Comparison of ENCODE assay signal across 2 cellular contexts in the genomic region with DNA sequence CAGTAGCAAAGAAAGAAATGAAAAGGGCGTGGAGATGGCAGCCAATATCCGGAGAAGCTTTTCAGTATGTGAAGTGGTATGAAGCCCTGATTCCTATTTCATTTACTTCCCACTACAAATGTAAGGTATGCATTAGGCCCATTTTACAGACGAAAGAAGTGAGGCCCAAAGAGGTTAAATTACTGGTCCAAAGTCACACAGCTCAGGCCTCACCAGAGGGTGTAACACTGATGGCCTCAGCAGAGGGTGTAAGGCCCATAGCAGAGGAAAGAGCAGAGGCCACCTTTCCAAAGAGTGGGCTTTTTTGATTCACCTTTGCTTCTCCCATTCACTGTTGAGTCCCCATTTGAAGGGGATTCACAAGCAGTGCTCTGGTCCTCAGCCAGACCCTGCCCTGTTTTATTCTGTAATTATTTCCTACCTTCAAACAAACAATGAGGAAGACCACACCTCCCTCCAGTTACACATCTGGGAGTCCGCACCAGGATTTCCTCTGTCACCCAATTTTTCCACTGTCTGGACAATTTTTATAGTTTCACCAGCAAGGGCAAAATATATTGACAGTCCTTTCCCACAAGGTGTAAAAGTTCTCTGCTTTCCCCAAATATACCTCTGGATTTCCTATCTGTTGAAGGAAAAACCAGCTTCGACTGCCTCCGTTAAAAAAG.
TF ChIP-seq lines count a peak whose summit lies in the region.

No MANE protein-coding gene starts in this region.

TF ChIP-seq in K562, 482 proteins besides CTCF, POLR2A, EP300 and RAD21:
- no peak for TF ChIP-seq HDAC6 (IDR thresholded peaks at IDR 0.05; ENCODE audit: low read depth, low read length)
- TF ChIP-seq RBM25 (IDR thresholded peaks at IDR 0.05; ENCODE audit: low read depth, low read length, severe bottlenecking) = peak; percentile 37
TF ChIP-seq in K562: peak in this region for 1.

TF ChIP-seq in neural cell, 6 proteins besides CTCF, POLR2A, EP300 and RAD21:
- TF ChIP-seq REST (IDR thresholded peaks at IDR 0.05; ENCODE audit: borderline replicate concordance) (no peak), EZH2 (IDR thresholded peaks at IDR 0.05; ENCODE audit: borderline replicate concordance, insufficient read depth, low read length, poor library complexity, severe bottlenecking) (no peak), TAF1 (IDR thresholded peaks at IDR 0.05; ENCODE audit: low read depth) (no peak), SMC3 (conservative IDR thresholded peaks at IDR 0.05; ENCODE audit: poor library complexity) (no peak), MXI1 (conservative IDR thresholded peaks at IDR 0.05; ENCODE audit: poor library complexity, severe bottlenecking) (no peak), POLR2AphosphoS5 (IDR thresholded peaks at IDR 0.05) (no peak)
